13 cellular contexts compared by ENCODE assay signal in genomic region chr1:9841460-9841859, GRCh38. TPM values are rescaled to one million over a fixed set of nuclear protein-coding genes. Genes with fewer than 3 reads are reported as not detected.
DNase-seq lines count a peak whose midpoint lies in the region; ATAC-seq and TF ChIP-seq lines count a peak whose summit lies in the region.
"Had no signal": no experiment of that assay in that cellular context is flagged by ENCODE, and none has a peak within 500 bp of the region (broad histone marks: within the 10 kb centered on the region; RNA-seq: fewer than 3 reads in every experiment).

No MANE protein-coding gene starts in this region.

- ATAC-seq in Right ventricle myocardium superior (ENCODE audit: poor library complexity) = no peak
- no peak for ATAC-seq in heart left ventricle
- ATAC-seq: A549 had no signal

- intact Hi-C loops in Right ventricle myocardium superior (cut with DNase I) (no loop called here), heart left ventricle (cut with DNase I) (no loop called here), spleen (cut with DNase I; ENCODE audit: low total_unique reads) (no loop called here), thyroid gland (cut with DNase I) (no loop called here)

- WGBS in heart left ventricle, 4 donors = 90 to 97% (median 92%) methylated on average over 2 of the region's 2 CpGs
- 74 to 100% (median 89%) methylated on average over 1 to 2 of the region's 2 CpGs for WGBS in spleen, 5 donors
- WGBS in thyroid gland, 2 donors = 83 to 87% methylated on average over 2 of the region's 2 CpGs

- H3K4me1 ChIP-seq in heart left ventricle (peaks cover 6 to 33% (median 22%) of the 10 kb centered on the region in 12 donors), spleen (peaks cover 0 to 10% (median 3%) of the 10 kb centered on the region in 6 donors), thyroid gland (peaks cover 0 to 16% of the 10 kb centered on the region in 2 donors)
- H3K4me1 ChIP-seq: HAP-1 had no signal

- TF ChIP-seq POLR2A in heart left ventricle (IDR thresholded peaks at IDR 0.05) (no peak), spleen (IDR thresholded peaks at IDR 0.05) (no peak), thyroid gland (IDR thresholded peaks at IDR 0.05) (no peak)

- H3K27me3 ChIP-seq in heart left ventricle (no peaks in the 10 kb centered on the region), WERI-Rb-1 (ENCODE audit: insufficient read depth, low read depth, severe bottlenecking) (no peaks in the 10 kb centered on the region), spleen (replicated peaks in 1 of 7) (peaks cover 0 to 12% (median 0%) of the 10 kb centered on the region in 7 donors), thyroid gland (no peaks in the 10 kb centered on the region)
- H3K27me3 ChIP-seq: BLaER1 treated with 17β-estradiol and CSF1 and Interleukin-3, amounts not matched to agents 10 nM and 100 nM had no signal

- DNase-seq in Right ventricle myocardium superior (peak; percentile 19), heart left ventricle (no peak), WERI-Rb-1 (no peak), mesenteric fat pad (ENCODE audit: low spot score) (peak; percentile 59), spleen (peak; percentile 23), thyroid gland (no peak), D341Med (ENCODE audit: low spot score) (no peak)
- no peak for DNase-seq in stimulated activated CD4-positive, alpha-beta T cell treated with anti-CD3 and anti-CD28 coated beads, Interleukin-2, amount 100 ng/mL, for 48 hours
- DNase-seq: NCI-H1417, NCI-H187 treated with DMSO at 0.1 percent for 48 hours had no signal

- H3K9me3 ChIP-seq in heart left ventricle (no peaks in the 10 kb centered on the region), WERI-Rb-1 (ENCODE audit: severe bottlenecking) (no peaks in the 10 kb centered on the region), spleen (no peaks in the 10 kb centered on the region), thyroid gland (no peaks in the 10 kb centered on the region)
- H3K9me3 ChIP-seq: A549; BLaER1 treated with 17β-estradiol and CSF1 and Interleukin-3, amounts not matched to agents 10 nM and 100 nM; HAP-1 had no signal

- H3K27ac ChIP-seq in heart left ventricle (no peak overlapping the region), WERI-Rb-1 (peak overlapping the region; percentile 94), spleen (no peak overlapping the region), thyroid gland (no peak overlapping the region)
- H3K27ac ChIP-seq: A549; BLaER1 treated with 17β-estradiol and CSF1 and Interleukin-3, amounts not matched to agents 10 nM and 100 nM had no signal

- TF ChIP-seq CTCF in heart left ventricle (IDR thresholded peaks at IDR 0.05) = no peak
- TF ChIP-seq CTCF in WERI-Rb-1 (IDR thresholded peaks at IDR 0.05; ENCODE audit: low read depth, low read length) = no peak
- no peak for TF ChIP-seq CTCF in spleen (IDR thresholded peaks at IDR 0.05 in 8 of 11, conservative IDR thresholded peaks at IDR 0.05 in 3 of 11)
- no peak for TF ChIP-seq CTCF in thyroid gland (IDR thresholded peaks at IDR 0.05)

- H3K4me3 ChIP-seq in heart left ventricle = no peak overlapping the region
- no peak overlapping the region for H3K4me3 ChIP-seq in WERI-Rb-1 (ENCODE audit: low read depth, low read length)
- H3K4me3 ChIP-seq in spleen = no peak overlapping the region
- H3K4me3 ChIP-seq in thyroid gland (replicated peaks in 1 of 3) = no peak overlapping the region
- H3K4me3 ChIP-seq: A549; BLaER1 treated with 17β-estradiol and CSF1 and Interleukin-3, amounts not matched to agents 10 nM and 100 nM; HAP-1 had no signal

- H3K36me3 ChIP-seq in heart left ventricle = no peaks in the 10 kb centered on the region
- H3K36me3 ChIP-seq in WERI-Rb-1 = no peaks in the 10 kb centered on the region
- no peaks in the 10 kb centered on the region for H3K36me3 ChIP-seq in spleen
- H3K36me3 ChIP-seq in thyroid gland = no peaks in the 10 kb centered on the region
- H3K36me3 ChIP-seq: BLaER1 treated with 17β-estradiol and CSF1 and Interleukin-3, amounts not matched to agents 10 nM and 100 nM; HAP-1 had no signal

RNA-seq across cellular contexts. Expression of gene CLSTN1, which starts 17.7 kb away (rescaled TPM):
- total RNA-seq in Right ventricle myocardium superior = 48.8 TPM
- 10 to 100 TPM; 50.6 to 79.4 (median 64.3) TPM for total RNA-seq in heart left ventricle
- polyA plus RNA-seq in heart left ventricle = 10 to 100 TPM; 37.6 to 40.5 TPM
- total RNA-seq in mesenteric fat pad = 43.6 TPM
- 10 to 100 TPM; 55.9 to 70.7 (median 62.5) TPM for total RNA-seq in spleen
- 10 to 100 TPM; 28.8 to 36.4 (median 30.3) TPM for polyA plus RNA-seq in spleen
- total RNA-seq in thyroid gland = 10 to 100 TPM; 59.5 to 85.0 (median 81.5) TPM

Comparison
In these comparisons a context has a peak if more than half of its experiments do, and no peak if none do; other contexts are left out.
1. DNase-seq: peak in Right ventricle myocardium superior (single experiment), mesenteric fat pad (single experiment) and spleen (single experiment); none in heart left ventricle (0 of 5), WERI-Rb-1 (single experiment), thyroid gland (0 of 2), stimulated activated CD4-positive, alpha-beta T cell treated with anti-CD3 and anti-CD28 coated beads, Interleukin-2, amount 100 ng/mL, for 48 hours (0 of 2) and D341Med (single experiment).